Comparison of ENCODE assay signal across 1 cellular context in genomic region chr14:52791204-52792096, GRCh38.
TF ChIP-seq lines count a peak whose summit lies in the region.

Gene GNPNAT1 (minus strand): TSS chr14:52791607. CDS start chr14:52784650, 6,957 bp downstream.

TF ChIP-seq in HepG2, 621 proteins besides CTCF, POLR2A, EP300 and RAD21 (continued from another document and continues in another):
- TF ChIP-seq, protein P1, sequence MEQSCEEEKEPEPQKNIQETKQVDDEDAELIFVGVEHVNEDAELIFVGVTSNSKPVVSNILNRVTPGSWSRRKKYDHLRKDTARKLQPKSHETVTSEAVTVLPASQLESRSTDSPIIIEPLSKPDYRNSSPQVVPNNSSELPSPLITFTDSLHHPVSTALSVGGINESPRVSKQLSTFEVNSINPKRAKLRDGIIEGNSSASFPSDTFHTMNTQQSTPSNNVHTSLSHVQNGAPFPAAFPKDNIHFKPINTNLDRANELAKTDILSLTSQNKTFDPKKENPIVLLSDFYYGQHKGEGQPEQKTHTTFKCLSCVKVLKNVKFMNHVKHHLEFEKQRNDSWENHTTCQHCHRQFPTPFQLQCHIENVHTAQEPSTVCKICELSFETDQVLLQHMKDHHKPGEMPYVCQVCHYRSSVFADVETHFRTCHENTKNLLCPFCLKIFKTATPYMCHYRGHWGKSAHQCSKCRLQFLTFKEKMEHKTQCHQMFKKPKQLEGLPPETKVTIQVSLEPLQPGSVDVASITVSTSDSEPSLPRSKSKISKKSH (CRISPR knock-in tag; IDR thresholded peaks at IDR 0.05; ENCODE audit: borderline replicate concordance), result peak; percentile 78; the same call in 1 of the 2 replicates
- no peak for TF ChIP-seq SKI (IDR thresholded peaks at IDR 0.05; ENCODE audit: partially characterized antibody)
- no peak for TF ChIP-seq RFX5 (IDR thresholded peaks at IDR 0.05; ENCODE audit: low read depth, low read length)
- peak; percentile 93 for TF ChIP-seq SPEN (CRISPR knock-in tag; IDR thresholded peaks at IDR 0.05; ENCODE audit: low read depth)
- no peak for TF ChIP-seq ZNF33A (CRISPR knock-in tag; IDR thresholded peaks at IDR 0.05; ENCODE audit: borderline replicate concordance)
- 0 out of 2 replicates have a peak, but pooled peaks have one; percentile 53 for TF ChIP-seq CENPT (CRISPR knock-in tag; IDR thresholded peaks at IDR 0.05; ENCODE audit: low read depth)
- no peak; the same call in 1 of the 2 replicates for TF ChIP-seq DRAP1 (CRISPR knock-in tag; IDR thresholded peaks at IDR 0.05)
- no peak for TF ChIP-seq BCLAF1 (IDR thresholded peaks at IDR 0.05)
- TF ChIP-seq ARID4A (CRISPR knock-in tag; IDR thresholded peaks at IDR 0.05; ENCODE audit: borderline replicate concordance), result peak; percentile 84
- TF ChIP-seq ZNF296 (CRISPR knock-in tag; conservative IDR thresholded peaks at IDR 0.05), result no peak
- no peak for TF ChIP-seq MBD4 (IDR thresholded peaks at IDR 0.05; ENCODE audit: borderline replicate concordance, low read length)
- TF ChIP-seq, protein P2, sequence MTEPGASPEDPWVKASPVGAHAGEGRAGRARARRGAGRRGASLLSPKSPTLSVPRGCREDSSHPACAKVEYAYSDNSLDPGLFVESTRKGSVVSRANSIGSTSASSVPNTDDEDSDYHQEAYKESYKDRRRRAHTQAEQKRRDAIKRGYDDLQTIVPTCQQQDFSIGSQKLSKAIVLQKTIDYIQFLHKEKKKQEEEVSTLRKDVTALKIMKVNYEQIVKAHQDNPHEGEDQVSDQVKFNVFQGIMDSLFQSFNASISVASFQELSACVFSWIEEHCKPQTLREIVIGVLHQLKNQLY (CRISPR knock-in tag; IDR thresholded peaks at IDR 0.05), result no peak; the same call in 1 of the 2 replicates
- TF ChIP-seq, protein P3, sequence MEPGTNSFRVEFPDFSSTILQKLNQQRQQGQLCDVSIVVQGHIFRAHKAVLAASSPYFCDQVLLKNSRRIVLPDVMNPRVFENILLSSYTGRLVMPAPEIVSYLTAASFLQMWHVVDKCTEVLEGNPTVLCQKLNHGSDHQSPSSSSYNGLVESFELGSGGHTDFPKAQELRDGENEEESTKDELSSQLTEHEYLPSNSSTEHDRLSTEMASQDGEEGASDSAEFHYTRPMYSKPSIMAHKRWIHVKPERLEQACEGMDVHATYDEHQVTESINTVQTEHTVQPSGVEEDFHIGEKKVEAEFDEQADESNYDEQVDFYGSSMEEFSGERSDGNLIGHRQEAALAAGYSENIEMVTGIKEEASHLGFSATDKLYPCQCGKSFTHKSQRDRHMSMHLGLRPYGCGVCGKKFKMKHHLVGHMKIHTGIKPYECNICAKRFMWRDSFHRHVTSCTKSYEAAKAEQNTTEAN (CRISPR knock-in tag; conservative IDR thresholded peaks at IDR 0.05), result peak; percentile 69
- TF ChIP-seq PRDM15 (CRISPR knock-in tag; IDR thresholded peaks at IDR 0.05), result peak; percentile 86
- TF ChIP-seq PHF5A (CRISPR knock-in tag; IDR thresholded peaks at IDR 0.05; ENCODE audit: low read depth, unreplicated experiment), result no peak
- TF ChIP-seq ZNF136 (CRISPR knock-in tag; IDR thresholded peaks at IDR 0.05; ENCODE audit: low read depth), result no peak
- no peak for TF ChIP-seq NFRKB (IDR thresholded peaks at IDR 0.05)
- TF ChIP-seq ZNF563 (CRISPR knock-in tag; IDR thresholded peaks at IDR 0.05), result peak; percentile 83
- TF ChIP-seq, protein P4, sequence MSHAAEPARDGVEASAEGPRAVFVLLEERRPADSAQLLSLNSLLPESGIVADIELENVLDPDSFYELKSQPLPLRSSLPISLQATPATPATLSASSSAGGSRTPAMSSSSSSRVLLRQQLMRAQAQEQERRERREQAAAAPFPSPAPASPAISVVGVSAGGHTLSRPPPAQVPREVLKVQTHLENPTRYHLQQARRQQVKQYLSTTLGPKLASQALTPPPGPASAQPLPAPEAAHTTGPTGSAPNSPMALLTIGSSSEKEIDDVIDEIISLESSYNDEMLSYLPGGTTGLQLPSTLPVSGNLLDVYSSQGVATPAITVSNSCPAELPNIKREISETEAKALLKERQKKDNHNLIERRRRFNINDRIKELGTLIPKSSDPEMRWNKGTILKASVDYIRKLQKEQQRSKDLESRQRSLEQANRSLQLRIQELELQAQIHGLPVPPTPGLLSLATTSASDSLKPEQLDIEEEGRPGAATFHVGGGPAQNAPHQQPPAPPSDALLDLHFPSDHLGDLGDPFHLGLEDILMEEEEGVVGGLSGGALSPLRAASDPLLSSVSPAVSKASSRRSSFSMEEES (CRISPR knock-in tag; IDR thresholded peaks at IDR 0.05), result no peak; the same call in 1 of the 2 replicates
- TF ChIP-seq ZBTB8A (CRISPR knock-in tag; IDR thresholded peaks at IDR 0.05; ENCODE audit: borderline replicate concordance, low read depth), result no peak
- TF ChIP-seq, protein P5, sequence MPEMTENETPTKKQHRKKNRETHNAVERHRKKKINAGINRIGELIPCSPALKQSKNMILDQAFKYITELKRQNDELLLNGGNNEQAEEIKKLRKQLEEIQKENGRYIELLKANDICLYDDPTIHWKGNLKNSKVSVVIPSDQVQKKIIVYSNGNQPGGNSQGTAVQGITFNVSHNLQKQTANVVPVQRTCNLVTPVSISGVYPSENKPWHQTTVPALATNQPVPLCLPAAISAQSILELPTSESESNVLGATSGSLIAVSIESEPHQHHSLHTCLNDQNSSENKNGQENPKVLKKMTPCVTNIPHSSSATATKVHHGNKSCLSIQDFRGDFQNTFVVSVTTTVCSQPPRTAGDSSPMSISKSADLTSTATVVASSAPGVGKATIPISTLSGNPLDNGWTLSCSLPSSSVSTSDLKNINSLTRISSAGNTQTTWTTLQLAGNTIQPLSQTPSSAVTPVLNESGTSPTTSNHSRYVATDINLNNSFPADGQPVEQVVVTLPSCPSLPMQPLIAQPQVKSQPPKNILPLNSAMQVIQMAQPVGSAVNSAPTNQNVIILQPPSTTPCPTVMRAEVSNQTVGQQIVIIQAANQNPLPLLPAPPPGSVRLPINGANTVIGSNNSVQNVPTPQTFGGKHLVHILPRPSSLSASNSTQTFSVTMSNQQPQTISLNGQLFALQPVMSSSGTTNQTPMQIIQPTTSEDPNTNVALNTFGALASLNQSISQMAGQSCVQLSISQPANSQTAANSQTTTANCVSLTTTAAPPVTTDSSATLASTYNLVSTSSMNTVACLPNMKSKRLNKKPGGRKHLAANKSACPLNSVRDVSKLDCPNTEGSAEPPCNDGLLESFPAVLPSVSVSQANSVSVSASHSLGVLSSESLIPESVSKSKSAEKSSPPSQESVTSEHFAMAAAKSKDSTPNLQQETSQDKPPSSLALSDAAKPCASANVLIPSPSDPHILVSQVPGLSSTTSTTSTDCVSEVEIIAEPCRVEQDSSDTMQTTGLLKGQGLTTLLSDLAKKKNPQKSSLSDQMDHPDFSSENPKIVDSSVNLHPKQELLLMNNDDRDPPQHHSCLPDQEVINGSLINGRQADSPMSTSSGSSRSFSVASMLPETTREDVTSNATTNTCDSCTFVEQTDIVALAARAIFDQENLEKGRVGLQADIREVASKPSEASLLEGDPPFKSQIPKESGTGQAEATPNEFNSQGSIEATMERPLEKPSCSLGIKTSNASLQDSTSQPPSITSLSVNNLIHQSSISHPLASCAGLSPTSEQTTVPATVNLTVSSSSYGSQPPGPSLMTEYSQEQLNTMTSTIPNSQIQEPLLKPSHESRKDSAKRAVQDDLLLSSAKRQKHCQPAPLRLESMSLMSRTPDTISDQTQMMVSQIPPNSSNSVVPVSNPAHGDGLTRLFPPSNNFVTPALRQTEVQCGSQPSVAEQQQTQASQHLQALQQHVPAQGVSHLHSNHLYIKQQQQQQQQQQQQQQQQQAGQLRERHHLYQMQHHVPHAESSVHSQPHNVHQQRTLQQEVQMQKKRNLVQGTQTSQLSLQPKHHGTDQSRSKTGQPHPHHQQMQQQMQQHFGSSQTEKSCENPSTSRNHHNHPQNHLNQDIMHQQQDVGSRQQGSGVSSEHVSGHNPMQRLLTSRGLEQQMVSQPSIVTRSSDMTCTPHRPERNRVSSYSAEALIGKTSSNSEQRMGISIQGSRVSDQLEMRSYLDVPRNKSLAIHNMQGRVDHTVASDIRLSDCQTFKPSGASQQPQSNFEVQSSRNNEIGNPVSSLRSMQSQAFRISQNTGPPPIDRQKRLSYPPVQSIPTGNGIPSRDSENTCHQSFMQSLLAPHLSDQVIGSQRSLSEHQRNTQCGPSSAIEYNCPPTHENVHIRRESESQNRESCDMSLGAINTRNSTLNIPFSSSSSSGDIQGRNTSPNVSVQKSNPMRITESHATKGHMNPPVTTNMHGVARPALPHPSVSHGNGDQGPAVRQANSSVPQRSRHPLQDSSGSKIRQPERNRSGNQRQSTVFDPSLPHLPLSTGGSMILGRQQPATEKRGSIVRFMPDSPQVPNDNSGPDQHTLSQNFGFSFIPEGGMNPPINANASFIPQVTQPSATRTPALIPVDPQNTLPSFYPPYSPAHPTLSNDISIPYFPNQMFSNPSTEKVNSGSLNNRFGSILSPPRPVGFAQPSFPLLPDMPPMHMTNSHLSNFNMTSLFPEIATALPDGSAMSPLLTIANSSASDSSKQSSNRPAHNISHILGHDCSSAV (CRISPR knock-in tag; IDR thresholded peaks at IDR 0.05; ENCODE audit: borderline replicate concordance), result no peak
- TF ChIP-seq SMAD3 (CRISPR knock-in tag; IDR thresholded peaks at IDR 0.05), result no peak; the same call in 1 of the 2 replicates
- no peak; the same call in 1 of the 2 replicates for TF ChIP-seq ZFP36L1 (CRISPR knock-in tag; IDR thresholded peaks at IDR 0.05)
